In genomic region chr20:48827880-48828733, GRCh38 we compare ENCODE assay signal across 8 cellular contexts. TPM values are rescaled to one million over a fixed set of nuclear protein-coding genes. Genes with fewer than 3 reads are reported as not detected.
DNase-seq lines count a peak whose midpoint lies in the region; ATAC-seq and TF ChIP-seq lines count a peak whose summit lies in the region.

TSS of gene PREX1 (minus strand) at chr20:48827999. CDS start at chr20:48827860, 139 bp downstream.

- TF ChIP-seq EP300 in ovary (IDR thresholded peaks at IDR 0.05), result no peak

- H3K4me3 ChIP-seq in HL-60 (replicated peaks; ENCODE audit: insufficient read depth, low read length) (peak within 1 kb of the TSS; percentile 58), ovary (peak within 1 kb of the TSS; percentile 32), thoracic aorta (peak within 1 kb of the TSS; percentile 90)

- H3K4me1 ChIP-seq in ovary (ENCODE audit: insufficient read depth), result peaks cover 3% of the 10 kb centered on the region
- peaks cover 27 to 54% of the 10 kb centered on the region in 2 donors for H3K4me1 ChIP-seq in thoracic aorta (ENCODE audit: control insufficient read depth in 1 of 2, low read depth in 2 of 2)

- H3K36me3 ChIP-seq in ovary, result no peaks in the 10 kb centered on the region
- no peaks in the 10 kb centered on the region for H3K36me3 ChIP-seq in thoracic aorta

- WGBS in ovary, 3 donors, result 1 to 6% (median 1%) methylated on average over 18 to 121 of the region's 122 CpGs

- H3K27me3 ChIP-seq in HL-60 (ENCODE audit: insufficient read depth, poor library complexity, severe bottlenecking), result no peaks in the 10 kb centered on the region
- no peaks in the 10 kb centered on the region for H3K27me3 ChIP-seq in ovary
- H3K27me3 ChIP-seq in thoracic aorta (replicated peaks; ENCODE audit: insufficient read depth), result no peaks in the 10 kb centered on the region

- H3K9me3 ChIP-seq in ovary (no peaks in the 10 kb centered on the region), thoracic aorta (no peaks in the 10 kb centered on the region)

- TF ChIP-seq CTCF in HL-60 (IDR thresholded peaks at IDR 0.05; ENCODE audit: insufficient read depth, low read length) (no peak), ovary (IDR thresholded peaks at IDR 0.05) (peak in 1 of 3 donors; percentile 20), thoracic aorta (IDR thresholded peaks at IDR 0.05) (no peak)

- H3K27ac ChIP-seq in HL-60 (replicated peaks) (peak within 1 kb of the TSS; percentile 90), ovary (no peak within 1 kb of the TSS), thoracic aorta (peak within 1 kb of the TSS; percentile 54 to 71)

- intact Hi-C loops in head of caudate nucleus (cut with DNase I) (loop anchor here (2.0 to 10.0 kb wide), 3 partner anchors 73 to 171 kb away; no protein-coding TSS in a partner anchor), ovary (cut with DNase I) (no loop called here)

- no peak for TF ChIP-seq POLR2A in ovary (IDR thresholded peaks at IDR 0.05)

- DNase-seq in CD1c-positive myeloid dendritic cell (ENCODE audit: extremely low spot score) (peak; percentile 79), HL-60 (ENCODE audit: low read depth in 1 of 2, low spot score in 1 of 2) (peak; percentile 80 to 88), head of caudate nucleus (peak in 40 of 42 donors; percentile 71 to 94 (median 86)), ovary (peak; percentile 30 to 68 (median 51)), thoracic aorta (ENCODE audit: low spot score) (no peak)
- DNase-seq in activated naive CD4-positive, alpha-beta T cell treated with anti-CD3 and anti-CD28 coated beads, Interleukin-2, amount 50 U/mL, for 16 hours, result peak; percentile 77

- ATAC-seq in GM19372 (IDR thresholded peaks at IDR 0.05; ENCODE audit: low read depth, unreplicated experiment) (peak; percentile 65), SK-N-SH treated with all-trans-retinoic acid at 6 μM for 48 hours (peak; percentile 76), thoracic aorta (ENCODE audit: insufficient number of reproducible peaks, low FRiP score, low read depth) (no peak)

TF ChIP-seq in SK-N-SH treated with all-trans-retinoic acid at 6 μM for 48 hours, 23 proteins besides CTCF, POLR2A, EP300 and RAD21:
- TF ChIP-seq OSR1 (CRISPR knock-in tag; IDR thresholded peaks at IDR 0.05) (no peak), ARNTL (CRISPR knock-in tag; IDR thresholded peaks at IDR 0.05; ENCODE audit: borderline replicate concordance, low read depth) (no peak), POU6F1 (CRISPR knock-in tag; IDR thresholded peaks at IDR 0.05; ENCODE audit: borderline replicate concordance, low read depth) (no peak), PATZ1 (CRISPR knock-in tag; IDR thresholded peaks at IDR 0.05; ENCODE audit: borderline replicate concordance) (no peak)

RNA-seq across cellular contexts. Expression of gene PREX1, which starts in this region (rescaled TPM):
- total RNA-seq in ovary (10 to 100 TPM in 2 of 7 donors, 1 to 10 TPM in 5; 3.8 to 13.6 (median 5.4) TPM), thoracic aorta (100 to 1,000 TPM in 1 of 2 donors, 10 to 100 TPM in 1; 94.6 to 101 TPM)
- 1 to 10 TPM; 6.7 to 8.8 TPM for polyA plus RNA-seq in ovary

Comparison
In these comparisons a context has a peak if more than half of its experiments do, and no peak if none do; other contexts are left out.
1. RNA of gene PREX1 (total RNA-seq): 94.6 to 101 TPM in thoracic aorta; 3.8 to 13.6 TPM in ovary; every median in the first group is over 4 times any median in the second.
2. H3K27ac ChIP-seq: peak in HL-60 (single experiment) and thoracic aorta (2 of 2); none in ovary (0 of 2).
3. H3K4me3 ChIP-seq: peak in every context shown above with its lines; median percentile 90 in thoracic aorta; 58 in HL-60; 32 in ovary.